ENCODE assay signal across 1 cellular context in the genomic region with DNA sequence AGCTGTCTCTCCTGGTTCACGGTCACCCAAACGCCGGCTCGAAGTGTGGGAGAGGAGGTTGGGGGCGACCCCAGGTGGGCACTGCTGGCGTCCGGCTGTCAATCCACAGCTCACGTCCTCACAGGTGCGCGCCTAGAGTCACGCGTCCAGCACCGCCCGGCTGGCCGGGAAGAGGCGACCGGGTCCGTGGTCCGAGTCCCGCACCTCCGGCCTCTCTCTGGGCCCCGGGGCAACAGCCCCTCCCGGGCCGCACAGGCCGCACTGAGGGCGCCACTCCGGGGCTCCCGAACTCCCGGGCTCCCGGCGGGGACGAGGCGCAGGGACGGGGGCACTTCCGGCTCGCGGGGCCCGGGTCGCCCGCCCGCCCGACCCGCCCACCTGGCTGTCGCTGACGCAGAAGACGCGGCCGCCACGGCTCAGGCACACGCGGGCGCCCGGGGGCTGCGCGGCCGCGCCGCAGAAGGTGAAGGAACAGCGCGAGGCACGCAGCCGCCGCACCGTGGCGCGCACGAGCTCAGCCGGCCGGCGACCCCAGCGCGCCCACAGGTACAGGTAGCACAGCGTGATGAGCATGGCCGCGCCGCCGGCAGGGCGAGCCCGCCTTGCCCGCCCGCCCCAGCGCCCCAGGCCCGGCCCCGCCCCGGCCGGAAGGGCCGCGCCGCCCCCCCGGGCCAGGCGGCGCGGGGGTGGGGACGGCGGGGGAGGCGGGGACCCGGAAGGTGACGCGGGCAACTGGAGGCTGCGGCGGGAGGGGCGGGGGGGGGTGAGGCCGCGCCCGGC.
TF ChIP-seq lines count a peak whose summit lies in the region.

A gene (minus strand): TSS at position 604 of the 780 bp plus-strand sequence. CDS start 31 bp downstream, at position 573.

TF ChIP-seq in K562, 482 proteins besides CTCF, POLR2A, EP300 and RAD21 (continued from another document and continues in another):
- TF ChIP-seq, protein P1, sequence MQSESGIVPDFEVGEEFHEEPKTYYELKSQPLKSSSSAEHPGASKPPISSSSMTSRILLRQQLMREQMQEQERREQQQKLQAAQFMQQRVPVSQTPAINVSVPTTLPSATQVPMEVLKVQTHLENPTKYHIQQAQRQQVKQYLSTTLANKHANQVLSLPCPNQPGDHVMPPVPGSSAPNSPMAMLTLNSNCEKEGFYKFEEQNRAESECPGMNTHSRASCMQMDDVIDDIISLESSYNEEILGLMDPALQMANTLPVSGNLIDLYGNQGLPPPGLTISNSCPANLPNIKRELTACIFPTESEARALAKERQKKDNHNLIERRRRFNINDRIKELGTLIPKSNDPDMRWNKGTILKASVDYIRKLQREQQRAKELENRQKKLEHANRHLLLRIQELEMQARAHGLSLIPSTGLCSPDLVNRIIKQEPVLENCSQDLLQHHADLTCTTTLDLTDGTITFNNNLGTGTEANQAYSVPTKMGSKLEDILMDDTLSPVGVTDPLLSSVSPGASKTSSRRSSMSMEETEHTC (IDR thresholded peaks at IDR 0.05) = no peak
- TF ChIP-seq POLR2B (IDR thresholded peaks at IDR 0.05; ENCODE audit: low read depth, partially characterized antibody) (peak; percentile 32), CBFB (CRISPR knock-in tag; IDR thresholded peaks at IDR 0.05) (no peak), NONO (IDR thresholded peaks at IDR 0.05; ENCODE audit: low read depth in 2 of 2, low read length in 1 of 2) (peak in 1 of 2 experiments; percentile 80; a peak in 2 of 4 replicates), ZNF23 (CRISPR knock-in tag; IDR thresholded peaks at IDR 0.05) (no peak), SAFB (IDR thresholded peaks at IDR 0.05; ENCODE audit: borderline replicate concordance, low read depth, low read length) (no peak), TGIF2 (CRISPR knock-in tag; IDR thresholded peaks at IDR 0.05) (0 out of 2 replicates have a peak, but pooled peaks have one; percentile 80), RUNX1 (IDR thresholded peaks at IDR 0.05; ENCODE audit: low read depth) (no peak), NCOR1 (IDR thresholded peaks at IDR 0.05) (no peak), XRCC3 (IDR thresholded peaks at IDR 0.05) (no peak), PURB (CRISPR knock-in tag; IDR thresholded peaks at IDR 0.05; ENCODE audit: low read depth) (no peak), SMARCE1 (IDR thresholded peaks at IDR 0.05) (no peak), ZBTB1 (CRISPR knock-in tag; IDR thresholded peaks at IDR 0.05; ENCODE audit: borderline replicate concordance, low read depth) (no peak; the same call in 1 of the 2 replicates), ZNF57 (CRISPR knock-in tag; IDR thresholded peaks at IDR 0.05) (no peak), ZFP36 (IDR thresholded peaks at IDR 0.05; ENCODE audit: low read depth, low read length, partially characterized antibody) (no peak), ZNF445 (CRISPR knock-in tag; IDR thresholded peaks at IDR 0.05; ENCODE audit: low read depth) (no peak), TEAD2 (tag; IDR thresholded peaks at IDR 0.05) (no peak), ZNF830 (CRISPR knock-in tag; IDR thresholded peaks at IDR 0.05) (no peak), HMG20A (CRISPR knock-in tag; conservative IDR thresholded peaks at IDR 0.05) (no peak), DMBX1 (CRISPR knock-in tag; IDR thresholded peaks at IDR 0.05; ENCODE audit: borderline replicate concordance) (no peak), ESRRB (CRISPR knock-in tag; IDR thresholded peaks at IDR 0.05; ENCODE audit: borderline replicate concordance) (no peak), MED1 (CRISPR knock-in tag; IDR thresholded peaks at IDR 0.05; ENCODE audit: borderline replicate concordance) (no peak), ZNF311 (CRISPR knock-in tag; IDR thresholded peaks at IDR 0.05) (no peak), HDAC3 (IDR thresholded peaks at IDR 0.05; ENCODE audit: borderline replicate concordance, partially characterized antibody) (no peak), ZSCAN32 (CRISPR knock-in tag; IDR thresholded peaks at IDR 0.05) (no peak), SIN3B (IDR thresholded peaks at IDR 0.05; ENCODE audit: low read depth) (peak; percentile 53; the same call in 1 of the 2 replicates), JUND (IDR thresholded peaks at IDR 0.05; ENCODE audit: borderline replicate concordance, low read depth, low read length) (peak; percentile 3; the same call in 1 of the 2 replicates), JUND (tag; IDR thresholded peaks at IDR 0.05; ENCODE audit: borderline replicate concordance, low read depth, low read length) (no peak), TBP (optimal IDR thresholded peaks at IDR 0.05; ENCODE audit: low read depth, low read length) (peak; percentile 53), EWSR1 (IDR thresholded peaks at IDR 0.05; ENCODE audit: borderline replicate concordance, low read depth, partially characterized antibody) (no peak), CSDE1 (IDR thresholded peaks at IDR 0.05) (no peak), FOSL1 (tag; conservative IDR thresholded peaks at IDR 0.05) (peak; percentile 73), ZNF253 (CRISPR knock-in tag; conservative IDR thresholded peaks at IDR 0.05) (no peak), ZFP1 (CRISPR knock-in tag; IDR thresholded peaks at IDR 0.05) (no peak), KHSRP (IDR thresholded peaks at IDR 0.05) (no peak), MTA1 (IDR thresholded peaks at IDR 0.05; ENCODE audit: borderline replicate concordance) (no peak), ZNF584 (CRISPR knock-in tag; IDR thresholded peaks at IDR 0.05; ENCODE audit: low read depth) (no peak; the same call in 1 of the 2 replicates), SMAD4 (CRISPR knock-in tag; conservative IDR thresholded peaks at IDR 0.05) (peak; percentile 50; the same call in 1 of the 2 replicates), SRF (CRISPR knock-in tag; IDR thresholded peaks at IDR 0.05) (no peak), SLC30A9 (CRISPR knock-in tag; IDR thresholded peaks at IDR 0.05) (no peak), ZNF324 (CRISPR knock-in tag; IDR thresholded peaks at IDR 0.05) (no peak)
- TF ChIP-seq, protein P2, sequence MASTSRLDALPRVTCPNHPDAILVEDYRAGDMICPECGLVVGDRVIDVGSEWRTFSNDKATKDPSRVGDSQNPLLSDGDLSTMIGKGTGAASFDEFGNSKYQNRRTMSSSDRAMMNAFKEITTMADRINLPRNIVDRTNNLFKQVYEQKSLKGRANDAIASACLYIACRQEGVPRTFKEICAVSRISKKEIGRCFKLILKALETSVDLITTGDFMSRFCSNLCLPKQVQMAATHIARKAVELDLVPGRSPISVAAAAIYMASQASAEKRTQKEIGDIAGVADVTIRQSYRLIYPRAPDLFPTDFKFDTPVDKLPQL (IDR thresholded peaks at IDR 0.05; ENCODE audit: extremely low read depth, insufficient read length) = no peak
- TF ChIP-seq, protein P3, sequence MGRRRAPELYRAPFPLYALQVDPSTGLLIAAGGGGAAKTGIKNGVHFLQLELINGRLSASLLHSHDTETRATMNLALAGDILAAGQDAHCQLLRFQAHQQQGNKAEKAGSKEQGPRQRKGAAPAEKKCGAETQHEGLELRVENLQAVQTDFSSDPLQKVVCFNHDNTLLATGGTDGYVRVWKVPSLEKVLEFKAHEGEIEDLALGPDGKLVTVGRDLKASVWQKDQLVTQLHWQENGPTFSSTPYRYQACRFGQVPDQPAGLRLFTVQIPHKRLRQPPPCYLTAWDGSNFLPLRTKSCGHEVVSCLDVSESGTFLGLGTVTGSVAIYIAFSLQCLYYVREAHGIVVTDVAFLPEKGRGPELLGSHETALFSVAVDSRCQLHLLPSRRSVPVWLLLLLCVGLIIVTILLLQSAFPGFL (CRISPR knock-in tag; IDR thresholded peaks at IDR 0.05) = no peak
- TF ChIP-seq, protein P4, sequence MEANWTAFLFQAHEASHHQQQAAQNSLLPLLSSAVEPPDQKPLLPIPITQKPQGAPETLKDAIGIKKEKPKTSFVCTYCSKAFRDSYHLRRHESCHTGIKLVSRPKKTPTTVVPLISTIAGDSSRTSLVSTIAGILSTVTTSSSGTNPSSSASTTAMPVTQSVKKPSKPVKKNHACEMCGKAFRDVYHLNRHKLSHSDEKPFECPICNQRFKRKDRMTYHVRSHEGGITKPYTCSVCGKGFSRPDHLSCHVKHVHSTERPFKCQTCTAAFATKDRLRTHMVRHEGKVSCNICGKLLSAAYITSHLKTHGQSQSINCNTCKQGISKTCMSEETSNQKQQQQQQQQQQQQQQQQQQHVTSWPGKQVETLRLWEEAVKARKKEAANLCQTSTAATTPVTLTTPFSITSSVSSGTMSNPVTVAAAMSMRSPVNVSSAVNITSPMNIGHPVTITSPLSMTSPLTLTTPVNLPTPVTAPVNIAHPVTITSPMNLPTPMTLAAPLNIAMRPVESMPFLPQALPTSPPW (CRISPR knock-in tag; IDR thresholded peaks at IDR 0.05) = peak; percentile 100
- TF ChIP-seq, protein P5, sequence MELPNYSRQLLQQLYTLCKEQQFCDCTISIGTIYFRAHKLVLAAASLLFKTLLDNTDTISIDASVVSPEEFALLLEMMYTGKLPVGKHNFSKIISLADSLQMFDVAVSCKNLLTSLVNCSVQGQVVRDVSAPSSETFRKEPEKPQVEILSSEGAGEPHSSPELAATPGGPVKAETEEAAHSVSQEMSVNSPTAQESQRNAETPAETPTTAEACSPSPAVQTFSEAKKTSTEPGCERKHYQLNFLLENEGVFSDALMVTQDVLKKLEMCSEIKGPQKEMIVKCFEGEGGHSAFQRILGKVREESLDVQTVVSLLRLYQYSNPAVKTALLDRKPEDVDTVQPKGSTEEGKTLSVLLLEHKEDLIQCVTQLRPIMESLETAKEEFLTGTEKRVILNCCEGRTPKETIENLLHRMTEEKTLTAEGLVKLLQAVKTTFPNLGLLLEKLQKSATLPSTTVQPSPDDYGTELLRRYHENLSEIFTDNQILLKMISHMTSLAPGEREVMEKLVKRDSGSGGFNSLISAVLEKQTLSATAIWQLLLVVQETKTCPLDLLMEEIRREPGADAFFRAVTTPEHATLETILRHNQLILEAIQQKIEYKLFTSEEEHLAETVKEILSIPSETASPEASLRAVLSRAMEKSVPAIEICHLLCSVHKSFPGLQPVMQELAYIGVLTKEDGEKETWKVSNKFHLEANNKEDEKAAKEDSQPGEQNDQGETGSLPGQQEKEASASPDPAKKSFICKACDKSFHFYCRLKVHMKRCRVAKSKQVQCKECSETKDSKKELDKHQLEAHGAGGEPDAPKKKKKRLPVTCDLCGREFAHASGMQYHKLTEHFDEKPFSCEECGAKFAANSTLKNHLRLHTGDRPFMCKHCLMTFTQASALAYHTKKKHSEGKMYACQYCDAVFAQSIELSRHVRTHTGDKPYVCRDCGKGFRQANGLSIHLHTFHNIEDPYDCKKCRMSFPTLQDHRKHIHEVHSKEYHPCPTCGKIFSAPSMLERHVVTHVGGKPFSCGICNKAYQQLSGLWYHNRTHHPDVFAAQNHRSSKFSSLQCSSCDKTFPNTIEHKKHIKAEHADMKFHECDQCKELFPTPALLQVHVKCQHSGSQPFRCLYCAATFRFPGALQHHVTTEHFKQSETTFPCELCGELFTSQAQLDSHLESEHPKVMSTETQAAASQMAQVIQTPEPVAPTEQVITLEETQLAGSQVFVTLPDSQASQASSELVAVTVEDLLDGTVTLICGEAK (IDR thresholded peaks at IDR 0.05) = peak; percentile 51; the same call in 1 of the 2 replicates
- TF ChIP-seq, protein P5 (CRISPR knock-in tag; IDR thresholded peaks at IDR 0.05) = no peak
- TF ChIP-seq, protein P6, sequence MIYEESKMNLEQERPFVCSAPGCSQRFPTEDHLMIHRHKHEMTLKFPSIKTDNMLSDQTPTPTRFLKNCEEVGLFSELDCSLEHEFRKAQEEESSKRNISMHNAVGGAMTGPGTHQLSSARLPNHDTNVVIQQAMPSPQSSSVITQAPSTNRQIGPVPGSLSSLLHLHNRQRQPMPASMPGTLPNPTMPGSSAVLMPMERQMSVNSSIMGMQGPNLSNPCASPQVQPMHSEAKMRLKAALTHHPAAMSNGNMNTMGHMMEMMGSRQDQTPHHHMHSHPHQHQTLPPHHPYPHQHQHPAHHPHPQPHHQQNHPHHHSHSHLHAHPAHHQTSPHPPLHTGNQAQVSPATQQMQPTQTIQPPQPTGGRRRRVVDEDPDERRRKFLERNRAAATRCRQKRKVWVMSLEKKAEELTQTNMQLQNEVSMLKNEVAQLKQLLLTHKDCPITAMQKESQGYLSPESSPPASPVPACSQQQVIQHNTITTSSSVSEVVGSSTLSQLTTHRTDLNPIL (CRISPR knock-in tag; IDR thresholded peaks at IDR 0.05) = no peak
- TF ChIP-seq, protein P7, sequence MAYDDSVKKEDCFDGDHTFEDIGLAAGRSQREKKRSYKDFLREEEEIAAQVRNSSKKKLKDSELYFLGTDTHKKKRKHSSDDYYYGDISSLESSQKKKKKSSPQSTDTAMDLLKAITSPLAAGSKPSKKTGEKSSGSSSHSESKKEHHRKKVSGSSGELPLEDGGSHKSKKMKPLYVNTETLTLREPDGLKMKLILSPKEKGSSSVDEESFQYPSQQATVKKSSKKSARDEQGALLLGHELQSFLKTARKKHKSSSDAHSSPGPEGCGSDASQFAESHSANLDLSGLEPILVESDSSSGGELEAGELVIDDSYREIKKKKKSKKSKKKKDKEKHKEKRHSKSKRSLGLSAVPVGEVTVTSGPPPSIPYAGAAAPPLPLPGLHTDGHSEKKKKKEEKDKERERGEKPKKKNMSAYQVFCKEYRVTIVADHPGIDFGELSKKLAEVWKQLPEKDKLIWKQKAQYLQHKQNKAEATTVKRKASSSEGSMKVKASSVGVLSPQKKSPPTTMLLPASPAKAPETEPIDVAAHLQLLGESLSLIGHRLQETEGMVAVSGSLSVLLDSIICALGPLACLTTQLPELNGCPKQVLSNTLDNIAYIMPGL (CRISPR knock-in tag; IDR thresholded peaks at IDR 0.05) = no peak
- TF ChIP-seq, protein P8, sequence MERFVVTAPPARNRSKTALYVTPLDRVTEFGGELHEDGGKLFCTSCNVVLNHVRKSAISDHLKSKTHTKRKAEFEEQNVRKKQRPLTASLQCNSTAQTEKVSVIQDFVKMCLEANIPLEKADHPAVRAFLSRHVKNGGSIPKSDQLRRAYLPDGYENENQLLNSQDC (CRISPR knock-in tag; IDR thresholded peaks at IDR 0.05) = no peak
